17 cellular contexts compared by ENCODE assay signal in the genomic region with DNA sequence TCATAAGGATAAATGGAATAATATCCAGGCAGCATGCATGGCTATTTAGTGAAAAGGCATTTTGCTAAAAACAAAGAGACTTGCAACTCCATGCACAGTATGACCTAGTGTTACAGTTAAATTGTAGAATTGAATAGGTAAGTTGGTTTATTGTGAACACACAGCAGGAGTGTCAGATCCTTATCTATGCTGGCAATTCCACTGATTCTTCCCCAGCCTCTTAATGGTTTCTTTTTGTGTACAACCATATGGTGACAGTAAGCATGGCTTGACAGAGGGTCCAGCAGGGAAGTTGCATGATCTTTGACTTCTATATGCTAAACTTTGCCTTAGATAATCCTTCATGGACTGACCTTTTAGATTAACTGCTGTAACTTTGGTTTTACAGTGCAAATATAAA.
"Had no signal": no experiment of that assay in that cellular context is flagged by ENCODE, and none has a peak within 500 bp of the region (broad histone marks: within the 10 kb centered on the region; RNA-seq: fewer than 3 reads in every experiment).

No MANE protein-coding gene starts in this region.

- H3K4me3 ChIP-seq: breast epithelium, lower lobe of right lung, pancreas, sigmoid colon, spleen had no signal

- H3K4me3 Mint-ChIP-seq: activated naive CD8-positive, alpha-beta T cell treated with anti-CD3 and anti-CD28 coated beads, Interleukin-2, amount 10 ng/mL, durations not matched to agents 7 days and 5 days; activated T-helper 1 cell treated with anti-CD3 and anti-CD28 coated beads, Interleukin-12 subunit alpha, Interleukin-12 subunit beta, Interleukin-2, Interleukin-4 antibody, amounts not matched to agents 30 ng/mL and 10 ng/mL and 1 ng/mL, durations not matched to agents 14 hours and 24 hours and 36 hours; stimulated activated naive CD8-positive, alpha-beta T cell treated with anti-CD3 and anti-CD28 coated beads, Interleukin-15, amount 100 ng/mL, for 72 hours; type B pancreatic cell had no signal

- H3K4me1 Mint-ChIP-seq: activated naive CD8-positive, alpha-beta T cell treated with anti-CD3 and anti-CD28 coated beads, Interleukin-2, amount 10 ng/mL, durations not matched to agents 7 days and 5 days; stimulated activated naive CD8-positive, alpha-beta T cell treated with anti-CD3 and anti-CD28 coated beads, Interleukin-15, amount 100 ng/mL, for 72 hours had no signal

- ATAC-seq: activated CD4-positive, CD25-positive, alpha-beta regulatory T cell treated with anti-CD3 and anti-CD28 coated beads, Interleukin-2, amount 50 U/mL, for 24 hours; foreskin keratinocyte; left cardiac atrium; lower lobe of right lung; pancreas; stimulated activated naive CD8-positive, alpha-beta T cell treated with anti-CD3 and anti-CD28 coated beads, Interleukin-15, amount 100 ng/mL, for 72 hours had no signal

- H3K27me3 Mint-ChIP-seq: activated naive CD8-positive, alpha-beta T cell treated with anti-CD3 and anti-CD28 coated beads, Interleukin-2, amount 10 ng/mL, durations not matched to agents 7 days and 5 days; stimulated activated naive CD8-positive, alpha-beta T cell treated with anti-CD3 and anti-CD28 coated beads, Interleukin-15, amount 100 ng/mL, for 72 hours; type B pancreatic cell had no signal

- H3K9me3 ChIP-seq: breast epithelium, lower lobe of right lung, pancreas, sigmoid colon, spleen had no signal

- H3K4me1 ChIP-seq: breast epithelium, foreskin keratinocyte, lower lobe of right lung, pancreas, sigmoid colon, spleen had no signal

- H3K27ac Mint-ChIP-seq: activated naive CD8-positive, alpha-beta T cell treated with anti-CD3 and anti-CD28 coated beads, Interleukin-2, amount 10 ng/mL, durations not matched to agents 7 days and 5 days; activated T-helper 1 cell treated with anti-CD3 and anti-CD28 coated beads, Interleukin-12 subunit alpha, Interleukin-12 subunit beta, Interleukin-2, Interleukin-4 antibody, amounts not matched to agents 30 ng/mL and 10 ng/mL and 1 ng/mL, durations not matched to agents 14 hours and 24 hours and 36 hours; stimulated activated naive CD8-positive, alpha-beta T cell treated with anti-CD3 and anti-CD28 coated beads, Interleukin-15, amount 100 ng/mL, for 72 hours; type B pancreatic cell had no signal

- H3K36me3 ChIP-seq: breast epithelium, lower lobe of right lung, pancreas, sigmoid colon, spleen had no signal

- H3K27ac ChIP-seq: breast epithelium, foreskin keratinocyte, lower lobe of right lung, pancreas, sigmoid colon, spleen had no signal

- H3K9me3 Mint-ChIP-seq: activated T-helper 1 cell treated with anti-CD3 and anti-CD28 coated beads, Interleukin-12 subunit alpha, Interleukin-12 subunit beta, Interleukin-2, Interleukin-4 antibody, amounts not matched to agents 30 ng/mL and 10 ng/mL and 1 ng/mL, durations not matched to agents 14 hours and 24 hours and 36 hours; type B pancreatic cell had no signal

- DNase-seq: activated CD4-positive, alpha-beta T cell treated with anti-CD3 and anti-CD28 coated beads, Interleukin-2, amount 50 U/mL, for 1 hour; activated naive CD4-positive, alpha-beta T cell; activated naive CD8-positive, alpha-beta T cell treated with anti-CD3 and anti-CD28 coated beads, Interleukin-2, amount 10 ng/mL, durations not matched to agents 7 days and 5 days; anterior cingulate cortex; cerebellar nuclear complex; effector memory CD4-positive, alpha-beta T cell; foreskin keratinocyte; left cardiac atrium; lower lobe of right lung; pancreas; sigmoid colon; spleen; stimulated activated naive CD8-positive, alpha-beta T cell treated with anti-CD3 and anti-CD28 coated beads, Interleukin-15, amount 100 ng/mL, for 72 hours had no signal

- H3K36me3 Mint-ChIP-seq: activated naive CD8-positive, alpha-beta T cell treated with anti-CD3 and anti-CD28 coated beads, Interleukin-2, amount 10 ng/mL, durations not matched to agents 7 days and 5 days; type B pancreatic cell had no signal

- H3K27me3 ChIP-seq: breast epithelium, foreskin keratinocyte, pancreas, sigmoid colon, spleen had no signal
